1 cellular context compared by ENCODE assay signal in genomic region chr10:29820890-29821398, GRCh38.
TF ChIP-seq lines count a peak whose summit lies in the region.

No MANE protein-coding gene starts in this region.

TF ChIP-seq in HCT116, 20 proteins besides CTCF, POLR2A, EP300 and RAD21:
- TF ChIP-seq SIN3A (IDR thresholded peaks at IDR 0.05; ENCODE audit: low read depth) (no peak), TCF7L2 (IDR thresholded peaks at IDR 0.05; ENCODE audit: borderline replicate concordance, extremely low read depth, insufficient read depth, insufficient read length) (no peak), CEBPB (IDR thresholded peaks at IDR 0.05; ENCODE audit: low read depth) (no peak), MAX (IDR thresholded peaks at IDR 0.05) (no peak), POLR2AphosphoS5 (IDR thresholded peaks at IDR 0.05; ENCODE audit: low read depth, low read length) (no peak), ATF3 (IDR thresholded peaks at IDR 0.05) (no peak), REST (IDR thresholded peaks at IDR 0.05; ENCODE audit: low read depth) (no peak), JUND (IDR thresholded peaks at IDR 0.05) (no peak), FOSL1 (IDR thresholded peaks at IDR 0.05; ENCODE audit: low read depth) (no peak), SP1 (IDR thresholded peaks at IDR 0.05; ENCODE audit: low read depth) (no peak), CBX3 (IDR thresholded peaks at IDR 0.05; ENCODE audit: low read depth) (no peak), ELF1 (IDR thresholded peaks at IDR 0.05; ENCODE audit: borderline replicate concordance, low read depth) (no peak), SRF (IDR thresholded peaks at IDR 0.05; ENCODE audit: low read depth) (no peak), ZFX (IDR thresholded peaks at IDR 0.05) (no peak), ZNF274 (IDR thresholded peaks at IDR 0.05; ENCODE audit: low read depth, low read length) (no peak), YY1 (IDR thresholded peaks at IDR 0.05; ENCODE audit: extremely low read depth, insufficient replicate concordance, low read depth, low read length) (no peak), ZBTB33 (IDR thresholded peaks at IDR 0.05; ENCODE audit: extremely low read depth, insufficient replicate concordance, low read length) (no peak)
